Comparison of ENCODE assay signal across 8 cellular contexts in the genomic region with DNA sequence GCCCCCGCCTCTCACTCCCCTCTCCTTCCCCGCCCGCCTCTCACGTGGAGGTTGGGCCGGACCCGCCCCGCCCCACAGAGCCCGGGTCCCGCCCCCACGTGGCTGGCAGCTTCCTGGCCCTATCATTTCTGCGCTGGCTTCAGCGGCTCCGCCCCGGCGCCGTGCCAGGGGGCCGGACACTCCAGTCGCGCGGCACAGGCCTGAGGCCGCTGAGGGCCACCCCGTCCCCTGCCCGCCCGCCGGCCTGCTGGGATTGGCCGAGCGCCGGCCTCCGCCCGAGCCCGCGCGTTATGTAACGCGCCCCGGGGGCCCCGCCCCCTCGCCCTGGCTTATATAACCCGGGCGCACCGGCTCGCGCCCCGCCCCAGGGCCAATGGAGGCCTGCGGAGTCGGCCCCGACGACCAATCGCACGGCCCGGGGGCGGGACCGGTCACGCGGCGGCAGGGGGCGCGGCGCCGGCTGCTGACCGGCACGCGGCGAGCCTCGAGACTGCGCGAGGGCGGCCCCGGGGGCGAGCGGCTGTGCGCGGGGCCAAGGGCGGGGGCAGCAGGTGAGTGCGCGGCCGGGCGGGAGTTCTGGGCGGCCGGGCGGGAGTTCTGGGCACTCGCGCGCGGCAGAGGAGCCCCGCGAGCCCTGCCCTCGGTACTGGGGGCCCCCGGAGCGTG. TPM values are rescaled to one million over a fixed set of nuclear protein-coding genes. Genes with fewer than 3 reads are reported as not detected.
DNase-seq lines count a peak whose midpoint lies in the region; ATAC-seq lines count a peak whose summit lies in the region.

A gene (plus strand): TSS at position 466 of the 666 bp plus-strand sequence. CDS start 587 bp downstream, outside the sequence.

- no peaks in the 10 kb centered on the region for H3K27me3 ChIP-seq in CD4-positive, CD25-positive, alpha-beta regulatory T cell (ENCODE audit: control insufficient read depth, insufficient read depth, low read length)

- peak within 1 kb of the TSS; percentile 61 for H3K4me3 ChIP-seq in CD4-positive, CD25-positive, alpha-beta regulatory T cell (ENCODE audit: low read depth, low read length)

- peak within 1 kb of the TSS; percentile 80 to 87 (median 84) for H3K4me3 Mint-ChIP-seq in CD4-positive, CD25-positive, alpha-beta regulatory T cell

- peak; percentile 90 to 94 (median 90) for DNase-seq in CD4-positive, CD25-positive, alpha-beta regulatory T cell
- DNase-seq in NCI-H82 treated with DMSO at 0.1 percent for 48 hours (lab: John Stamatoyannopoulos, UW; ENCODE audit: unreplicated experiment), result peak; percentile 88
- DNase-seq in activated CD8-positive, alpha-beta memory T cell treated with anti-CD3 and anti-CD28 coated beads for 24 hours, result peak; percentile 97
- DNase-seq in effector CD4-positive, alpha-beta T cell, result peak; percentile 87
- peak; percentile 98 to 99 for DNase-seq in lung microvascular endothelial cell (ENCODE audit: low read depth in 2 of 2)
- peak; percentile 76 to 86 (median 79) for DNase-seq in stimulated activated CD4-positive, alpha-beta T cell treated with anti-CD3 and anti-CD28 coated beads, TNF-alpha, amount 100 ng/mL, for 24 hours (ENCODE audit: low read depth in 3 of 3)

- H3K4me1 ChIP-seq in CD4-positive, CD25-positive, alpha-beta regulatory T cell (ENCODE audit: control insufficient read depth, insufficient read depth, low read length, poor library complexity, severe bottlenecking), result peaks cover 22% of the 10 kb centered on the region

- peaks cover 4% of the 10 kb centered on the region for H3K27me3 Mint-ChIP-seq in CD4-positive, CD25-positive, alpha-beta regulatory T cell

- H3K9me3 Mint-ChIP-seq in CD4-positive, CD25-positive, alpha-beta regulatory T cell, result no peaks in the 10 kb centered on the region

- peak within 1 kb of the TSS; percentile 96 for H3K27ac ChIP-seq in CD4-positive, CD25-positive, alpha-beta regulatory T cell (ENCODE audit: insufficient read depth, low read length, poor library complexity, severe bottlenecking)

- H3K9me3 ChIP-seq in CD4-positive, CD25-positive, alpha-beta regulatory T cell (ENCODE audit: control insufficient read depth in 2 of 2, low read length in 2 of 2), result no peaks in the 10 kb centered on the region

- H3K4me1 Mint-ChIP-seq in CD4-positive, CD25-positive, alpha-beta regulatory T cell, result peaks cover 4 to 34% (median 22%) of the 10 kb centered on the region in 4 donors

- peaks cover 16% of the 10 kb centered on the region for H3K36me3 Mint-ChIP-seq in CD4-positive, CD25-positive, alpha-beta regulatory T cell

- ATAC-seq in CD4-positive, CD25-positive, alpha-beta regulatory T cell (ENCODE audit: low read depth in 2 of 2), result peak; percentile 89 to 90
- ATAC-seq in GM19438 (IDR thresholded peaks at IDR 0.05; ENCODE audit: low read depth, unreplicated experiment) (peak; percentile 83), HG03565 (IDR thresholded peaks at IDR 0.05; ENCODE audit: unreplicated experiment) (peak; percentile 84)

- peak within 1 kb of the TSS in 2 of 3 donors; percentile 76 to 83 for H3K27ac Mint-ChIP-seq in CD4-positive, CD25-positive, alpha-beta regulatory T cell

- H3K36me3 ChIP-seq in CD4-positive, CD25-positive, alpha-beta regulatory T cell (ENCODE audit: control insufficient read depth, insufficient read depth, low read length), result peaks cover 12% of the 10 kb centered on the region

RNA-seq across cellular contexts. Expression of the gene that starts here (rescaled TPM):
- 14.1 TPM for total RNA-seq in CD4-positive, CD25-positive, alpha-beta regulatory T cell
- 1 to 10 TPM; 3.7 to 5.2 (median 3.9) TPM for polyA plus RNA-seq in CD4-positive, CD25-positive, alpha-beta regulatory T cell
- 0.87 and 1.4 TPM in 2 replicates for total RNA-seq in lung microvascular endothelial cell

Comparison
In these comparisons a context has a peak if more than half of its experiments do, and no peak if none do; other contexts are left out.
1. Peak in every context shown above with its lines: DNase-seq, ATAC-seq, H3K4me3 ChIP-seq and H3K27ac ChIP-seq.